Comparison of ENCODE assay signal across 1 cellular context in the genomic region with DNA sequence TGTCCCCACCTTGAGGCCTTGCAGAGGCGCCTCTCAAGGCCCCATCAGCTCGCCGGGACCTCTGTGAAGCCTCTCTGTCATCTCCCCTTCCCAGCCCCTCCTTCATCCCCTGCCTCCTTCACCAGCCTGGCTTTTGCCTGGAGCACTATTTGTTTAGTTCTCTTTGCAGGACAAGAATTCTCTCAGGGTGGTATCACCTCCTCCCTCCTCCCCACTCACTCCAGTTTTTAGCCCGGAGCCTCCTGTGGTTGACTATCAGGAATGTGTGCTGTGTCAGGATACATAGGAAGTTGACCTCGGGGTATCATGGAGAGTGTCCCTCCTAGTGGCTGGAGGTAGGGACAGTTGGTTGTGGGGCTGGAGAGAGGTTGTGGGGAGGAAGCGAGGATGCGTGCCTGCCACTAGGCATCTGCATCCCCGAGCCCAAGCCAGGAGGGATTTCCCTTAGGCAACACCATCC.
TF ChIP-seq lines count a peak whose summit lies in the region.

No MANE protein-coding gene starts in this region.

TF ChIP-seq in H1, 55 proteins besides CTCF, POLR2A, EP300 and RAD21:
- TF ChIP-seq YY1 (IDR thresholded peaks at IDR 0.05; ENCODE audit: low read depth, low read length) (no peak), HDAC6 (IDR thresholded peaks at IDR 0.05; ENCODE audit: low read depth, low read length) (no peak), SP4 (IDR thresholded peaks at IDR 0.05; ENCODE audit: low read length) (no peak), RBBP5 (IDR thresholded peaks at IDR 0.05; ENCODE audit: borderline replicate concordance, low read depth, low read length) (no peak), KDM5A (IDR thresholded peaks at IDR 0.05; ENCODE audit: low read length) (no peak), TCF12 (IDR thresholded peaks at IDR 0.05; ENCODE audit: low read depth, low read length) (no peak), TEAD4 (IDR thresholded peaks at IDR 0.05; ENCODE audit: low read depth, low read length) (no peak), MAFK (IDR thresholded peaks at IDR 0.05; ENCODE audit: low read depth, low read length) (no peak), ASH2L (IDR thresholded peaks at IDR 0.05; ENCODE audit: low read length) (no peak), ZNF274 (IDR thresholded peaks at IDR 0.05; ENCODE audit: borderline replicate concordance, extremely low read depth, low read length) (no peak), TBP (IDR thresholded peaks at IDR 0.05; ENCODE audit: low read depth, low read length) (no peak)
- TF ChIP-seq, protein P1, sequence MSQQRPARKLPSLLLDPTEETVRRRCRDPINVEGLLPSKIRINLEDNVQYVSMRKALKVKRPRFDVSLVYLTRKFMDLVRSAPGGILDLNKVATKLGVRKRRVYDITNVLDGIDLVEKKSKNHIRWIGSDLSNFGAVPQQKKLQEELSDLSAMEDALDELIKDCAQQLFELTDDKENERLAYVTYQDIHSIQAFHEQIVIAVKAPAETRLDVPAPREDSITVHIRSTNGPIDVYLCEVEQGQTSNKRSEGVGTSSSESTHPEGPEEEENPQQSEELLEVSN (IDR thresholded peaks at IDR 0.05), result no peak
